ENCODE assay signal across 9 cellular contexts in the genomic region with DNA sequence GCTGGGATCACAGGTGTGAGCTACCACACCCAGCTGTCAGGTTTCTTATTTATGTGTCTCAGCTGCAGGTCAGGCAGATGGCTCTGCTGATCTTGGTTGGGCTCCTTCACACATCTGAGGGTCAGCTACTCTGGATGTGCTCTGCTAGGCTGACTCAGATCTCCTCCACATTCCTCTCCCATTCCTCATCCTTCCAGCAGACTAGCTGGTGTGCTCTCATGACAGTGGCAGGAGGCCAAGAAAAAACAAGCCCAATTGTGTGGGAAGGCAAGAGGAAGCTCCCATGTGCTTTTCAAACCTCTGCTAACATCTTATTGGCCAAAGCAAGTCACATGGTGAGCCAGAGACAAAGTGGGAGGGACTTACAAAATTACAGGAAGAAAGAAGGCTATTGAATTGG. TPM values are rescaled to one million over a fixed set of nuclear protein-coding genes. Genes with fewer than 3 reads are reported as not detected.
A peak's percentile ranks its signal among the peaks of the same experiment; 100 is the strongest.
DNase-seq lines count a peak whose midpoint lies in the region; ATAC-seq, FAIRE-seq and TF ChIP-seq lines count a peak whose summit lies in the region.
"Had no signal": no experiment of that assay in that cellular context is flagged by ENCODE, and none has a peak within 500 bp of the region (broad histone marks: within the 10 kb centered on the region; RNA-seq: fewer than 3 reads in every experiment).

No MANE protein-coding gene starts in this region.

- no peak overlapping the region for H4K5ac ChIP-seq in H1 (ENCODE audit: insufficient read length, low read depth, low read length)

- H3K4me1 ChIP-seq in H1 (replicated peaks in 1 of 4; ENCODE audit: control insufficient read depth in 3 of 4, insufficient read depth in 4 of 4, low read length in 3 of 4) (0 out of 7 replicates have a peak, but pooled peaks cover 0 to 3% (median 0%) of the 10 kb centered on the region in 4 experiments), GM23338 (ENCODE audit: insufficient read depth) (peaks cover 5% of the 10 kb centered on the region; the same call in 1 of the 2 replicates), transverse colon (peaks cover 0 to 5% (median 0%) of the 10 kb centered on the region in 4 donors)

- H3K27me3 Mint-ChIP-seq in GM23338 (ENCODE audit: insufficient read depth, low read depth, poor library complexity), result peaks cover 5% of the 10 kb centered on the region

- H3K4me3 ChIP-seq in GM12865 (ENCODE audit: low read depth, low read length) (no peak overlapping the region), H1 (ENCODE audit: extremely low read depth in 1 of 4, insufficient read depth in 2 of 4, low read depth in 3 of 4, low read length in 4 of 4) (no peak overlapping the region), GM23338 (no peak overlapping the region), transverse colon (no peak overlapping the region)

- in situ Hi-C loops in transverse colon (cut with MboI; ENCODE audit: low pct_ligation_motif_present in 1 of 4, low pct_unique_long_range_greater_than_20kb in 1 of 4, low sequenced_read_pairs in 3 of 4), result no loop called here

- H2BK5ac ChIP-seq in H1 (ENCODE audit: low read depth, low read length), result no peak overlapping the region

- H3K36me3 ChIP-seq in H1 (ENCODE audit: control insufficient read depth in 2 of 4, insufficient read depth in 4 of 4, low read length in 3 of 4) (no peaks in the 10 kb centered on the region), GM23338 (ENCODE audit: insufficient read depth) (no peaks in the 10 kb centered on the region), transverse colon (no peaks in the 10 kb centered on the region)

- H3K4me2 ChIP-seq in H1 (ENCODE audit: insufficient read depth in 1 of 2, low read depth in 2 of 2, low read length in 2 of 2), result no peak overlapping the region
- H3K4me2 ChIP-seq in GM23338, result no peak overlapping the region

- H4K20me1 ChIP-seq in H1 (replicated peaks in 1 of 2; ENCODE audit: control insufficient read depth in 1 of 2, insufficient read depth in 2 of 2, low read length in 2 of 2), result no peaks in the 10 kb centered on the region
- no peaks in the 10 kb centered on the region for H4K20me1 ChIP-seq in GM23338 (replicated peaks; ENCODE audit: insufficient read depth)

- H3F3A ChIP-seq in GM23338 (replicated peaks; ENCODE audit: low read depth), result no peaks in the 10 kb centered on the region

- intact Hi-C loops in transverse colon (cut with DNase I; ENCODE audit: low total_unique reads), result no loop called here

- no peak overlapping the region for H2BK15ac ChIP-seq in H1 (ENCODE audit: low read length)

- H4K91ac ChIP-seq in H1 (replicated peaks; ENCODE audit: insufficient read length, low read length), result no peak overlapping the region

- no peaks in the 10 kb centered on the region for H3K79me1 ChIP-seq in H1 (ENCODE audit: low read depth, low read length)

- POLR2A ChIA-PET in H1 (lab: Charles Lee; ENCODE audit: partially characterized antibody), result interaction anchor here (1.0 kb wide), 1 partner anchor 12 kb away, joined by 3 read pairs; a partner anchor contains a TSS

- H3K9me2 ChIP-seq in GM23338 (ENCODE audit: insufficient read depth), result no peaks in the 10 kb centered on the region

- H3K27me3 ChIP-seq in H1 (replicated peaks in 1 of 4; ENCODE audit: control insufficient read depth in 3 of 4, extremely low read depth in 1 of 4, insufficient read depth in 3 of 4, low read length in 3 of 4) (no peaks in the 10 kb centered on the region), GM23338 (ENCODE audit: insufficient read depth) (no peaks in the 10 kb centered on the region), transverse colon (no peaks in the 10 kb centered on the region)

- H3K27ac Mint-ChIP-seq in GM23338, result no peak overlapping the region

- no peaks in the 10 kb centered on the region for H3K23me2 ChIP-seq in H1 (ENCODE audit: low read depth, low read length)

- no peak for TF ChIP-seq CTCF in GM12865 (IDR thresholded peaks at IDR 0.05; ENCODE audit: insufficient read depth, low read depth, low read length, missing control alignments)
- TF ChIP-seq CTCF in H1 (IDR thresholded peaks at IDR 0.05; ENCODE audit: control extremely low read depth in 1 of 3, insufficient read depth in 1 of 3, low read depth in 1 of 3, low read length in 3 of 3), result no peak
- TF ChIP-seq CTCF in GM23338 (conservative IDR thresholded peaks at IDR 0.05; ENCODE audit: low read depth in 2 of 2), result no peak
- no peak for TF ChIP-seq CTCF in transverse colon (IDR thresholded peaks at IDR 0.05)

- H2AK5ac ChIP-seq in H1 (ENCODE audit: low read depth, low read length), result no peak overlapping the region

- TF ChIP-seq EP300 in H1 (IDR thresholded peaks at IDR 0.05; ENCODE audit: borderline replicate concordance in 1 of 2, low read depth in 2 of 2, low read length in 2 of 2), result no peak
- TF ChIP-seq EP300 in transverse colon (IDR thresholded peaks at IDR 0.05; ENCODE audit: low read depth), result no peak

- peaks cover 6% of the 10 kb centered on the region; the same call in 1 of the 3 replicates for H3K9me3 Mint-ChIP-seq in GM23338

- H3K14ac ChIP-seq in H1 (ENCODE audit: insufficient read length), result no peak overlapping the region

- no peak for TF ChIP-seq RAD21 in H1 (IDR thresholded peaks at IDR 0.05 in 1 of 2, conservative IDR thresholded peaks at IDR 0.05 in 1 of 2; ENCODE audit: low read depth in 2 of 2, low read length in 2 of 2)

- H3K4ac ChIP-seq in H1 (replicated peaks; ENCODE audit: insufficient read length, low read depth, low read length), result no peak overlapping the region

- no peak for ATAC-seq in GM23338

- no peak overlapping the region for H3K23ac ChIP-seq in H1 (ENCODE audit: insufficient read length)

- no peak overlapping the region for H3K9ac ChIP-seq in H1 (replicated peaks in 1 of 4; ENCODE audit: extremely low read depth in 1 of 4, low read depth in 3 of 4, low read length in 3 of 4)

- no peak overlapping the region for H2BK12ac ChIP-seq in H1 (ENCODE audit: low read depth, low read length)

- H3K4me3 Mint-ChIP-seq in GM23338, result no peak overlapping the region

- CTCF ChIA-PET in H1 (lab: Charles Lee; ENCODE audit: partially characterized antibody), result interaction anchor here (0.7 to 2.8 kb wide), 2 partner anchors 117 to 252 kb away, joined by 3 to 7 read pairs; no protein-coding TSS in a partner anchor

- H3K56ac ChIP-seq in H1 (replicated peaks; ENCODE audit: insufficient read length, low read depth, low read length), result no peak overlapping the region

- H3K4me1 Mint-ChIP-seq in GM23338, result peaks cover 12% of the 10 kb centered on the region

- H3K27ac ChIP-seq in H1 (ENCODE audit: low read depth, low read length), result no peak overlapping the region
- no peak overlapping the region for H3K27ac ChIP-seq in GM23338 (ENCODE audit: low read depth)
- no peak overlapping the region for H3K27ac ChIP-seq in transverse colon

- peak; percentile 31 for DNase-seq in GM12865 (ENCODE audit: low read depth)
- peak; percentile 90 for DNase-seq in NCI-H226
- DNase-seq in H1 (ENCODE audit: low read depth in 1 of 2, low spot score in 2 of 2), result no peak
- DNase-seq in pons (ENCODE audit: low spot score), result peak; percentile 97
- no peak for DNase-seq in ureter (ENCODE audit: low spot score)
- no peak for DNase-seq in GM23338 (ENCODE audit: low spot score)
- DNase-seq in transverse colon, result no peak
- DNase-seq: effector memory CD4-positive, alpha-beta T cell; small intestine had no signal

- H2BK120ac ChIP-seq in H1 (replicated peaks; ENCODE audit: low read depth, low read length), result no peak overlapping the region

- H3K79me2 ChIP-seq in H1 (ENCODE audit: control insufficient read depth in 1 of 2, insufficient read depth in 2 of 2, low read length in 2 of 2), result no peaks in the 10 kb centered on the region
- no peaks in the 10 kb centered on the region for H3K79me2 ChIP-seq in GM23338 (replicated peaks; ENCODE audit: insufficient read depth)

- H2AFZ ChIP-seq in H1 (ENCODE audit: low read length), result no peak overlapping the region
- H2AFZ ChIP-seq in GM23338, result no peak overlapping the region

- H3K9me3 ChIP-seq in H1 (ENCODE audit: insufficient read depth in 2 of 2, low read depth in 1 of 2, low read length in 1 of 2), result 0 out of 4 replicates have a peak, but pooled peaks cover 0 to 4% of the 10 kb centered on the region in 2 experiments
- no peaks in the 10 kb centered on the region for H3K9me3 ChIP-seq in transverse colon

- TF ChIP-seq POLR2A in H1 (IDR thresholded peaks at IDR 0.05; ENCODE audit: control extremely low read depth in 1 of 2, low read depth in 2 of 2, low read length in 2 of 2), result no peak
- no peak for TF ChIP-seq POLR2A in transverse colon (IDR thresholded peaks at IDR 0.05)

- H3K18ac ChIP-seq in H1 (ENCODE audit: extremely low read depth, low read length), result no peak overlapping the region

- no peak overlapping the region for H4K8ac ChIP-seq in H1 (ENCODE audit: extremely low read depth, insufficient read depth, low read length)

- peaks cover 4% of the 10 kb centered on the region; the same call in 1 of the 3 replicates for H3K36me3 Mint-ChIP-seq in GM23338 (ENCODE audit: low read depth)

- no peak overlapping the region for H2BK20ac ChIP-seq in H1 (ENCODE audit: low read length)

- no peak for FAIRE-seq in H1 (lab: Jason Lieb, UNC)
- FAIRE-seq: small intestine had no signal

TF ChIP-seq in H1, 55 proteins besides CTCF, POLR2A, EP300 and RAD21 (continues in another document):
- no peak for TF ChIP-seq RBBP5 (IDR thresholded peaks at IDR 0.05; ENCODE audit: borderline replicate concordance, low read depth, low read length)

TF ChIP-seq in GM23338, 12 proteins besides CTCF, POLR2A, EP300 and RAD21 (continues in another document):
- TF ChIP-seq NANOG (IDR thresholded peaks at IDR 0.05; ENCODE audit: borderline replicate concordance) (no peak), POLR2AphosphoS5 (IDR thresholded peaks at IDR 0.05; ENCODE audit: low read depth) (no peak), ZNF331 (CRISPR knock-in tag; IDR thresholded peaks at IDR 0.05; ENCODE audit: low read depth) (no peak)

RNA-seq across cellular contexts. Expression of a gene that starts 11.7 kb away (rescaled TPM):
- 289 and 301 TPM in 2 replicates for total RNA-seq in H1 (2021; fragmentation: NEBNext Ultra II Directional; extraction: Animal tissue kit (Norgen Biotek cat#: 25700))
- 45.8 and 53.6 TPM in 2 replicates for polyA plus RNA-seq in H1 (2011; rRNA removed)
- polyA plus RNA-seq in H1 (2011; cell fraction: cytosol; rRNA removed), result 93.5 TPM
- 46.6 TPM for polyA plus RNA-seq in H1 (2011; cell fraction: nucleus; rRNA removed)
- polyA plus RNA-seq in H1 (2012, experiment 1 of 2), result 133 to 180 TPM (median 152 TPM) in 4 replicates
- polyA plus RNA-seq in H1 (2012, experiment 2 of 2), result 6.6 TPM
- polyA plus RNA-seq in H1 (2013, experiment 1 of 2), result 107 TPM
- 101 TPM for polyA plus RNA-seq in H1 (2013, experiment 2 of 2)
- polyA minus RNA-seq in H1 (2011; rRNA and poly(A)+ RNA removed), result 106 and 121 TPM in 2 replicates
- polyA minus RNA-seq in H1 (2011; cell fraction: cytosol; rRNA and poly(A)+ RNA removed), result 111 TPM
- polyA minus RNA-seq in H1 (2011; cell fraction: nucleus; rRNA and poly(A)+ RNA removed), result 73.3 TPM
- total RNA-seq in ureter, result 30.5 TPM
- 205 and 311 TPM in 2 replicates for total RNA-seq in GM23338 (2014; rRNA removed; shearing (Covaris generic))
- polyA plus RNA-seq in GM23338 (2016; fragmentation: Nextera tagmentation; extraction: Ambion mirVana), result 86.9 and 109 TPM in 2 replicates
- total RNA-seq in transverse colon, result 10 to 100 TPM; 15.9 to 21.9 (median 17.2) TPM

Comparison
In these comparisons a context has a peak if more than half of its experiments do, and no peak if none do; other contexts are left out.
1. DNase-seq: peak in GM12865 (single experiment), NCI-H226 (single experiment) and pons (single experiment); none in H1 (0 of 2), ureter (single experiment), GM23338 (single experiment) and transverse colon (single experiment).